ENCODE assay signal across 1 cellular context in genomic region chr6:25637946-25638345, GRCh38.
TF ChIP-seq lines count a peak whose summit lies in the region.

No MANE protein-coding gene starts in this region.

TF ChIP-seq in HepG2, 621 proteins besides CTCF, POLR2A, EP300 and RAD21 (continued from another document and continues in another):
- TF ChIP-seq ZBTB10 (CRISPR knock-in tag; IDR thresholded peaks at IDR 0.05; ENCODE audit: borderline replicate concordance) (no peak), GPN1 (CRISPR knock-in tag; IDR thresholded peaks at IDR 0.05; ENCODE audit: borderline replicate concordance) (no peak), ZNF274 (CRISPR knock-in tag; IDR thresholded peaks at IDR 0.05) (0 out of 2 replicates have a peak, but pooled peaks have one; percentile 47), TMF1 (CRISPR knock-in tag; IDR thresholded peaks at IDR 0.05; ENCODE audit: low read depth) (no peak), CREBL2 (CRISPR knock-in tag; IDR thresholded peaks at IDR 0.05; ENCODE audit: borderline replicate concordance) (no peak), ZNF224 (CRISPR knock-in tag; IDR thresholded peaks at IDR 0.05) (no peak), E2F2 (CRISPR knock-in tag; IDR thresholded peaks at IDR 0.05; ENCODE audit: borderline replicate concordance) (no peak), SP5 (CRISPR knock-in tag; IDR thresholded peaks at IDR 0.05; ENCODE audit: borderline replicate concordance, low read depth) (no peak), ZNF296 (CRISPR knock-in tag; conservative IDR thresholded peaks at IDR 0.05) (no peak), MTA1 (CRISPR knock-in tag; IDR thresholded peaks at IDR 0.05; ENCODE audit: borderline replicate concordance) (0 out of 2 replicates have a peak, but pooled peaks have one; percentile 42), AHR (CRISPR knock-in tag; IDR thresholded peaks at IDR 0.05) (peak; percentile 68; the same call in 1 of the 2 replicates), HMGA1 (CRISPR knock-in tag; conservative IDR thresholded peaks at IDR 0.05) (no peak), SNAI1 (CRISPR knock-in tag; IDR thresholded peaks at IDR 0.05; ENCODE audit: borderline replicate concordance) (no peak), PRPF4 (IDR thresholded peaks at IDR 0.05; ENCODE audit: low read depth, low read length, poor library complexity, severe bottlenecking) (no peak), TP53 (CRISPR knock-in tag; conservative IDR thresholded peaks at IDR 0.05) (no peak), CENPBD1 (CRISPR knock-in tag; IDR thresholded peaks at IDR 0.05; ENCODE audit: borderline replicate concordance, low read depth) (no peak), ZNF275 (CRISPR knock-in tag; IDR thresholded peaks at IDR 0.05; ENCODE audit: borderline replicate concordance) (no peak), ZNF781 (CRISPR knock-in tag; IDR thresholded peaks at IDR 0.05; ENCODE audit: borderline replicate concordance, not compliant biosample characterization) (no peak), JARID2 (CRISPR knock-in tag; IDR thresholded peaks at IDR 0.05; ENCODE audit: insufficient replicate concordance) (no peak), ETV6 (CRISPR knock-in tag; conservative IDR thresholded peaks at IDR 0.05) (0 out of 2 replicates have a peak, but pooled peaks have one; percentile 50), NONO (IDR thresholded peaks at IDR 0.05) (no peak), NONO (CRISPR knock-in tag; conservative IDR thresholded peaks at IDR 0.05) (no peak), ZNF567 (CRISPR knock-in tag; IDR thresholded peaks at IDR 0.05; ENCODE audit: borderline replicate concordance) (no peak), PRMT3 (CRISPR knock-in tag; IDR thresholded peaks at IDR 0.05; ENCODE audit: borderline replicate concordance, low read depth) (no peak), POLR2AphosphoS2 (IDR thresholded peaks at IDR 0.05; ENCODE audit: low read depth, low read length) (no peak), NPAS2 (CRISPR knock-in tag; IDR thresholded peaks at IDR 0.05; ENCODE audit: borderline replicate concordance) (no peak), ZSCAN9 (CRISPR knock-in tag; IDR thresholded peaks at IDR 0.05; ENCODE audit: borderline replicate concordance) (no peak), ZNF180 (CRISPR knock-in tag; IDR thresholded peaks at IDR 0.05; ENCODE audit: borderline replicate concordance, low read depth) (no peak), CC2D1A (CRISPR knock-in tag; IDR thresholded peaks at IDR 0.05) (no peak), ZNF609 (CRISPR knock-in tag; IDR thresholded peaks at IDR 0.05; ENCODE audit: borderline replicate concordance) (no peak), KAT8 (CRISPR knock-in tag; IDR thresholded peaks at IDR 0.05) (no peak), ZNF747 (CRISPR knock-in tag; IDR thresholded peaks at IDR 0.05; ENCODE audit: borderline replicate concordance) (no peak), KLF9 (CRISPR knock-in tag; IDR thresholded peaks at IDR 0.05; ENCODE audit: low read depth) (no peak), PHB2 (IDR thresholded peaks at IDR 0.05; ENCODE audit: partially characterized antibody) (no peak), IRF2 (CRISPR knock-in tag; IDR thresholded peaks at IDR 0.05) (no peak), REL (CRISPR knock-in tag; conservative IDR thresholded peaks at IDR 0.05) (no peak), GTF3A (CRISPR knock-in tag; conservative IDR thresholded peaks at IDR 0.05) (no peak), PRDM4 (CRISPR knock-in tag; IDR thresholded peaks at IDR 0.05; ENCODE audit: borderline replicate concordance) (no peak), CAMTA2 (CRISPR knock-in tag; IDR thresholded peaks at IDR 0.05; ENCODE audit: borderline replicate concordance) (no peak), IKZF4 (CRISPR knock-in tag; IDR thresholded peaks at IDR 0.05; ENCODE audit: borderline replicate concordance, low read depth, not compliant biosample characterization) (no peak), ATF7-NPFF (CRISPR knock-in tag; IDR thresholded peaks at IDR 0.05; ENCODE audit: low read depth) (no peak), AGO1 (IDR thresholded peaks at IDR 0.05; ENCODE audit: low read depth, low read length, poor library complexity, severe bottlenecking) (no peak), ZFY (CRISPR knock-in tag; IDR thresholded peaks at IDR 0.05) (no peak), ZNF773 (CRISPR knock-in tag; IDR thresholded peaks at IDR 0.05; ENCODE audit: borderline replicate concordance) (no peak), MBD4 (IDR thresholded peaks at IDR 0.05; ENCODE audit: borderline replicate concordance, low read length) (no peak)
- TF ChIP-seq, protein P1, sequence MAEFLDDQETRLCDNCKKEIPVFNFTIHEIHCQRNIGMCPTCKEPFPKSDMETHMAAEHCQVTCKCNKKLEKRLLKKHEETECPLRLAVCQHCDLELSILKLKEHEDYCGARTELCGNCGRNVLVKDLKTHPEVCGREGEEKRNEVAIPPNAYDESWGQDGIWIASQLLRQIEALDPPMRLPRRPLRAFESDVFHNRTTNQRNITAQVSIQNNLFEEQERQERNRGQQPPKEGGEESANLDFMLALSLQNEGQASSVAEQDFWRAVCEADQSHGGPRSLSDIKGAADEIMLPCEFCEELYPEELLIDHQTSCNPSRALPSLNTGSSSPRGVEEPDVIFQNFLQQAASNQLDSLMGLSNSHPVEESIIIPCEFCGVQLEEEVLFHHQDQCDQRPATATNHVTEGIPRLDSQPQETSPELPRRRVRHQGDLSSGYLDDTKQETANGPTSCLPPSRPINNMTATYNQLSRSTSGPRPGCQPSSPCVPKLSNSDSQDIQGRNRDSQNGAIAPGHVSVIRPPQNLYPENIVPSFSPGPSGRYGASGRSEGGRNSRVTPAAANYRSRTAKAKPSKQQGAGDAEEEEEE (CRISPR knock-in tag; IDR thresholded peaks at IDR 0.05; ENCODE audit: borderline replicate concordance) = no peak
- TF ChIP-seq, protein P2, sequence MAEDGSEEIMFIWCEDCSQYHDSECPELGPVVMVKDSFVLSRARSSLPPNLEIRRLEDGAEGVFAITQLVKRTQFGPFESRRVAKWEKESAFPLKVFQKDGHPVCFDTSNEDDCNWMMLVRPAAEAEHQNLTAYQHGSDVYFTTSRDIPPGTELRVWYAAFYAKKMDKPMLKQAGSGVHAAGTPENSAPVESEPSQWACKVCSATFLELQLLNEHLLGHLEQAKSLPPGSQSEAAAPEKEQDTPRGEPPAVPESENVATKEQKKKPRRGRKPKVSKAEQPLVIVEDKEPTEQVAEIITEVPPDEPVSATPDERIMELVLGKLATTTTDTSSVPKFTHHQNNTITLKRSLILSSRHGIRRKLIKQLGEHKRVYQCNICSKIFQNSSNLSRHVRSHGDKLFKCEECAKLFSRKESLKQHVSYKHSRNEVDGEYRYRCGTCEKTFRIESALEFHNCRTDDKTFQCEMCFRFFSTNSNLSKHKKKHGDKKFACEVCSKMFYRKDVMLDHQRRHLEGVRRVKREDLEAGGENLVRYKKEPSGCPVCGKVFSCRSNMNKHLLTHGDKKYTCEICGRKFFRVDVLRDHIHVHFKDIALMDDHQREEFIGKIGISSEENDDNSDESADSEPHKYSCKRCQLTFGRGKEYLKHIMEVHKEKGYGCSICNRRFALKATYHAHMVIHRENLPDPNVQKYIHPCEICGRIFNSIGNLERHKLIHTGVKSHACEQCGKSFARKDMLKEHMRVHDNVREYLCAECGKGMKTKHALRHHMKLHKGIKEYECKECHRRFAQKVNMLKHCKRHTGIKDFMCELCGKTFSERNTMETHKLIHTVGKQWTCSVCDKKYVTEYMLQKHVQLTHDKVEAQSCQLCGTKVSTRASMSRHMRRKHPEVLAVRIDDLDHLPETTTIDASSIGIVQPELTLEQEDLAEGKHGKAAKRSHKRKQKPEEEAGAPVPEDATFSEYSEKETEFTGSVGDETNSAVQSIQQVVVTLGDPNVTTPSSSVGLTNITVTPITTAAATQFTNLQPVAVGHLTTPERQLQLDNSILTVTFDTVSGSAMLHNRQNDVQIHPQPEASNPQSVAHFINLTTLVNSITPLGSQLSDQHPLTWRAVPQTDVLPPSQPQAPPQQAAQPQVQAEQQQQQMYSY (CRISPR knock-in tag; IDR thresholded peaks at IDR 0.05) = no peak
